1 cellular context compared by ENCODE assay signal in genomic region chr7:30647589-30647988, GRCh38.
TF ChIP-seq lines count a peak whose summit lies in the region.

No MANE protein-coding gene starts in this region.

TF ChIP-seq in H1, 55 proteins besides CTCF, POLR2A, EP300 and RAD21:
- TF ChIP-seq NANOG (IDR thresholded peaks at IDR 0.05; ENCODE audit: insufficient read depth, low read depth, low read length, poor library complexity, severe bottlenecking), result no peak
- no peak for TF ChIP-seq SRF (IDR thresholded peaks at IDR 0.05; ENCODE audit: low read depth, low read length)
- no peak for TF ChIP-seq SIX5 (IDR thresholded peaks at IDR 0.05; ENCODE audit: low read depth, low read length)
- no peak for TF ChIP-seq KDM1A (IDR thresholded peaks at IDR 0.05; ENCODE audit: borderline replicate concordance, low read length)
- TF ChIP-seq ASH2L (IDR thresholded peaks at IDR 0.05; ENCODE audit: low read length), result no peak
